Comparison of ENCODE assay signal across 8 cellular contexts in genomic region chr16:30199049-30199448, GRCh38. TPM values are rescaled to one million over a fixed set of nuclear protein-coding genes. Genes with fewer than 3 reads are reported as not detected.
A peak's percentile ranks its signal among the peaks of the same experiment; 100 is the strongest.
DNase-seq lines count a peak whose midpoint lies in the region; ATAC-seq, FAIRE-seq and TF ChIP-seq lines count a peak whose summit lies in the region.
"Not testable (repeated sequence)": the region's sequence is repeated elsewhere in the genome, so short reads cannot be mapped to it uniquely, and the experiment has no call there.

Gene SULT1A3 (plus strand): TSS chr16:30199255. CDS start chr16:30200729, 1,474 bp downstream.

- not testable (repeated sequence) for DNase-seq in A673 (ENCODE audit: low spot score); PC-3; activated CD4-positive, alpha-beta T cell treated with anti-CD3 and anti-CD28 coated beads, Interleukin-2, amount 10 ng/mL, durations not matched to agents 7 days and 5 days; ascending aorta (ENCODE audit: low spot score in 2 of 2); esophagus muscularis mucosa (ENCODE audit: extremely low spot score); kidney; natural killer cell treated with Interleukin-12 subunit alpha and Interleukin-12 subunit beta and Interleukin-15 and Interleukin-18, amount 100 ng/mL, for 72 hours (ENCODE audit: low spot score); thoracic aorta (ENCODE audit: low spot score)

- ATAC-seq in PC-3, result peak; percentile 48
- not testable (repeated sequence) for ATAC-seq in natural killer cell treated with Interleukin-12 subunit alpha and Interleukin-12 subunit beta and Interleukin-15 and Interleukin-18, amount 100 ng/mL, for 72 hours; thoracic aorta (ENCODE audit: insufficient number of reproducible peaks, low FRiP score, low read depth)

- not testable (repeated sequence) for BruUV-seq in A673 (replicated peaks; lab: Mats Ljungman, UMichigan); PC-3 (replicated peaks; lab: Mats Ljungman, UMichigan)

- H3K9me3 ChIP-seq in A673 (ENCODE audit: low read depth, low read length, poor library complexity, severe bottlenecking); PC-3 (ENCODE audit: low read length); ascending aorta; esophagus muscularis mucosa; kidney (ENCODE audit: control insufficient read depth in 1 of 2, low read length in 2 of 2); thoracic aorta: not testable (repeated sequence)

- not testable (repeated sequence) for H3K4me1 Mint-ChIP-seq in activated CD4-positive, alpha-beta T cell treated with anti-CD3 and anti-CD28 coated beads, Interleukin-2, amount 10 ng/mL, durations not matched to agents 7 days and 5 days; natural killer cell treated with Interleukin-12 subunit alpha and Interleukin-12 subunit beta and Interleukin-15 and Interleukin-18, amount 100 ng/mL, for 72 hours (ENCODE audit: low read depth in 2 of 2)

- H3K36me3 ChIP-seq in A673 (ENCODE audit: insufficient read depth, low read length, poor library complexity, severe bottlenecking); PC-3 (ENCODE audit: low read depth, low read length); ascending aorta; esophagus muscularis mucosa; kidney (ENCODE audit: control insufficient read depth in 1 of 2, insufficient read depth in 2 of 2, low read length in 2 of 2); thoracic aorta: not testable (repeated sequence)

- H3K27me3 Mint-ChIP-seq in activated CD4-positive, alpha-beta T cell treated with anti-CD3 and anti-CD28 coated beads, Interleukin-2, amount 10 ng/mL, durations not matched to agents 7 days and 5 days; natural killer cell treated with Interleukin-12 subunit alpha and Interleukin-12 subunit beta and Interleukin-15 and Interleukin-18, amount 100 ng/mL, for 72 hours: not testable (repeated sequence)

- intact Hi-C loops in A673 (cut with micrococcal nuclease; ENCODE audit: unreplicated experiment); PC-3 (cut with micrococcal nuclease); ascending aorta (cut with DNase I); esophagus muscularis mucosa (cut with DNase I); kidney (cut with DNase I): not testable (repeated sequence)

- not testable (repeated sequence) for H3K79me2 ChIP-seq in PC-3 (ENCODE audit: low read length)

- CTCF ChIA-PET in A673 (lab: Charles Lee); PC-3 (lab: Charles Lee); activated CD4-positive, alpha-beta T cell treated with anti-CD3 and anti-CD28 coated beads, Interleukin-2, amount 10 ng/mL, durations not matched to agents 7 days and 5 days (lab: Charles Lee): not testable (repeated sequence)

- not testable (repeated sequence) for TF ChIP-seq EP300 in esophagus muscularis mucosa (IDR thresholded peaks at IDR 0.05)

- TF ChIP-seq CTCF in A673 (conservative IDR thresholded peaks at IDR 0.05; ENCODE audit: low read depth, low read length); PC-3 (conservative IDR thresholded peaks at IDR 0.05; ENCODE audit: low read depth, low read length); ascending aorta (IDR thresholded peaks at IDR 0.05); esophagus muscularis mucosa (IDR thresholded peaks at IDR 0.05); kidney (IDR thresholded peaks at IDR 0.05; ENCODE audit: borderline replicate concordance, extremely low read depth, insufficient read depth); thoracic aorta (IDR thresholded peaks at IDR 0.05): not testable (repeated sequence)

- H3K9me3 Mint-ChIP-seq in activated CD4-positive, alpha-beta T cell treated with anti-CD3 and anti-CD28 coated beads, Interleukin-2, amount 10 ng/mL, durations not matched to agents 7 days and 5 days; natural killer cell treated with Interleukin-12 subunit alpha and Interleukin-12 subunit beta and Interleukin-15 and Interleukin-18, amount 100 ng/mL, for 72 hours: not testable (repeated sequence)

- H4K20me1 ChIP-seq in PC-3 (ENCODE audit: low read length), result not testable (repeated sequence)

- H3K27ac Mint-ChIP-seq in activated CD4-positive, alpha-beta T cell treated with anti-CD3 and anti-CD28 coated beads, Interleukin-2, amount 10 ng/mL, durations not matched to agents 7 days and 5 days; natural killer cell treated with Interleukin-12 subunit alpha and Interleukin-12 subunit beta and Interleukin-15 and Interleukin-18, amount 100 ng/mL, for 72 hours: not testable (repeated sequence)

- not testable (repeated sequence) for TF ChIP-seq POLR2A in esophagus muscularis mucosa (IDR thresholded peaks at IDR 0.05; ENCODE audit: low read depth)

- H3K4me2 ChIP-seq in PC-3 (ENCODE audit: low read length), result not testable (repeated sequence)

- POLR2A ChIA-PET in A673 (lab: Charles Lee; ENCODE audit: low non-redundant PET); PC-3 (lab: Charles Lee; ENCODE audit: unreplicated experiment); activated CD4-positive, alpha-beta T cell treated with anti-CD3 and anti-CD28 coated beads, Interleukin-2, amount 10 ng/mL, durations not matched to agents 7 days and 5 days (lab: Charles Lee): not testable (repeated sequence)

- not testable (repeated sequence) for H2AFZ ChIP-seq in PC-3 (ENCODE audit: low read length)

- WGBS in esophagus muscularis mucosa, result no CpG with 5 or more reads among the region's 3 CpGs

- H3K27me3 ChIP-seq in A673 (replicated peaks; ENCODE audit: insufficient read depth, low read depth, low read length, poor library complexity); PC-3 (ENCODE audit: low read length); ascending aorta; esophagus muscularis mucosa; thoracic aorta (replicated peaks; ENCODE audit: insufficient read depth): not testable (repeated sequence)

- not testable (repeated sequence) for H3K4me3 ChIP-seq in A673 (ENCODE audit: low read depth, low read length, poor library complexity, severe bottlenecking); PC-3 (ENCODE audit: low read length); ascending aorta; esophagus muscularis mucosa; kidney (ENCODE audit: low read length in 2 of 2); thoracic aorta

- not testable (repeated sequence) for H3K4me1 ChIP-seq in A673 (ENCODE audit: insufficient read depth, low read length, poor library complexity, severe bottlenecking); PC-3 (ENCODE audit: insufficient read depth, low read length); ascending aorta; esophagus muscularis mucosa; kidney (ENCODE audit: control insufficient read depth in 1 of 2, insufficient read depth in 1 of 2, low read depth in 1 of 2, low read length in 2 of 2); thoracic aorta (ENCODE audit: control insufficient read depth in 1 of 2, low read depth in 2 of 2)

- H3K4me3 Mint-ChIP-seq in activated CD4-positive, alpha-beta T cell treated with anti-CD3 and anti-CD28 coated beads, Interleukin-2, amount 10 ng/mL, durations not matched to agents 7 days and 5 days; natural killer cell treated with Interleukin-12 subunit alpha and Interleukin-12 subunit beta and Interleukin-15 and Interleukin-18, amount 100 ng/mL, for 72 hours: not testable (repeated sequence)

- not testable (repeated sequence) for FAIRE-seq in kidney (lab: Jason Lieb, UNC)

- not testable (repeated sequence) for H3F3A ChIP-seq in PC-3 (ENCODE audit: low read length, unreplicated experiment)

- H3K27ac ChIP-seq in A673 (ENCODE audit: low read depth, low read length, poor library complexity, severe bottlenecking); PC-3 (ENCODE audit: low read length); ascending aorta; esophagus muscularis mucosa (replicated peaks in 1 of 4); kidney (ENCODE audit: low read depth in 2 of 2, low read length in 2 of 2); thoracic aorta: not testable (repeated sequence)

- H3K9me2 ChIP-seq in PC-3 (replicated peaks; ENCODE audit: low read length), result not testable (repeated sequence)

- not testable (repeated sequence) for H3K36me3 Mint-ChIP-seq in activated CD4-positive, alpha-beta T cell treated with anti-CD3 and anti-CD28 coated beads, Interleukin-2, amount 10 ng/mL, durations not matched to agents 7 days and 5 days (ENCODE audit: low read depth); natural killer cell treated with Interleukin-12 subunit alpha and Interleukin-12 subunit beta and Interleukin-15 and Interleukin-18, amount 100 ng/mL, for 72 hours

- H3K9ac ChIP-seq in PC-3 (ENCODE audit: low read length); kidney (ENCODE audit: low read length in 2 of 2): not testable (repeated sequence)

RNA-seq across cellular contexts. Expression of gene SULT1A3, which starts in this region (rescaled TPM):
- total RNA-seq in A673 (2021) (14.1 and 21.2 TPM in 2 replicates), PC-3 (2014; rRNA removed) (8.5 and 14.6 TPM in 2 replicates), ascending aorta (14.8 TPM), esophagus muscularis mucosa (10 to 100 TPM in 3 of 4 donors, 1 to 10 TPM in 1; 2.5 to 23.7 (median 15.0) TPM), kidney (19.8 TPM), thoracic aorta (10 to 100 TPM; 11.1 to 15.6 TPM)
- 10 to 100 TPM; 37.5 to 38.1 TPM for total RNA-seq in activated CD4-positive, alpha-beta T cell treated with anti-CD3 and anti-CD28 coated beads, Interleukin-2, amount 10 ng/mL, durations not matched to agents 7 days and 5 days
- 31.3 TPM for polyA plus RNA-seq in kidney (ENCODE audit: insufficient read depth, low read depth, low replicate concordance)
- total RNA-seq in natural killer cell treated with Interleukin-12 subunit alpha and Interleukin-12 subunit beta and Interleukin-15 and Interleukin-18, amount 100 ng/mL, for 72 hours, result 10 to 100 TPM; 19.1 to 46.7 TPM
